In genomic region chr19:19224852-19225494, GRCh38 we compare ENCODE assay signal across 1 cellular context.
TF ChIP-seq lines count a peak whose summit lies in the region.

No MANE protein-coding gene starts in this region.

TF ChIP-seq in SK-N-SH, 30 proteins besides CTCF, POLR2A, EP300 and RAD21 (continued from another document):
- TF ChIP-seq REST (IDR thresholded peaks at IDR 0.05; ENCODE audit: low read depth, low read length) (no peak), FOSL2 (IDR thresholded peaks at IDR 0.05; ENCODE audit: borderline replicate concordance, low read depth) (no peak), SMC3 (IDR thresholded peaks at IDR 0.05; ENCODE audit: low read depth, low read length) (no peak), ELF1 (IDR thresholded peaks at IDR 0.05) (no peak), GATA2 (CRISPR knock-in tag; IDR thresholded peaks at IDR 0.05) (no peak), JUND (IDR thresholded peaks at IDR 0.05) (no peak), POLR2AphosphoS5 (IDR thresholded peaks at IDR 0.05; ENCODE audit: low read depth, low read length) (no peak), RFX5 (IDR thresholded peaks at IDR 0.05; ENCODE audit: low read length) (no peak), TEAD4 (IDR thresholded peaks at IDR 0.05; ENCODE audit: borderline replicate concordance, insufficient read depth) (no peak), IRF3 (IDR thresholded peaks at IDR 0.05; ENCODE audit: low read depth, low read length) (no peak), YY1 (IDR thresholded peaks at IDR 0.05; ENCODE audit: low read depth) (no peak)
